23 cellular contexts compared by ENCODE assay signal in genomic region chr4:25229804-25230203, GRCh38.
"Had no signal": no experiment of that assay in that cellular context is flagged by ENCODE, and none has a peak within 500 bp of the region (broad histone marks: within the 10 kb centered on the region; RNA-seq: fewer than 3 reads in every experiment).

No MANE protein-coding gene starts in this region.

- H3K27me3 ChIP-seq: dorsolateral prefrontal cortex, esophagus muscularis mucosa, foreskin keratinocyte, gastroesophageal sphincter, heart left ventricle, hepatocyte had no signal

- FAIRE-seq: colon, endometrium, frontal cortex had no signal

- H3K4me2 ChIP-seq: hepatocyte had no signal

- H2AFZ ChIP-seq: hepatocyte had no signal

- H3K4me3 ChIP-seq: coronary artery, dorsolateral prefrontal cortex, esophagus muscularis mucosa, gastroesophageal sphincter, heart left ventricle, hepatocyte, left ventricle myocardium inferior, lower lobe of right lung, mucosa of descending colon had no signal

- DNase-seq: dermis blood vessel endothelial cell; dorsolateral prefrontal cortex; effector CD4-positive, alpha-beta T cell; effector memory CD4-positive, alpha-beta T cell; endodermal cell; foreskin keratinocyte; heart left ventricle; hypothalamus; immature natural killer cell; islet precursor cell; left cardiac atrium; left ventricle myocardium inferior; lower lobe of right lung; mesenchymal stem cell; mucosa of descending colon; naive B cell had no signal

- H3K79me2 ChIP-seq: hepatocyte had no signal

- ATAC-seq: foreskin keratinocyte, gastroesophageal sphincter, heart left ventricle, left cardiac atrium, lower lobe of right lung, mucosa of descending colon had no signal

- H3K4me1 ChIP-seq: esophagus muscularis mucosa, foreskin keratinocyte, gastroesophageal sphincter, lower lobe of right lung had no signal

- H3K36me3 ChIP-seq: esophagus muscularis mucosa, gastroesophageal sphincter, heart left ventricle, left ventricle myocardium inferior, lower lobe of right lung had no signal

- H3K27ac ChIP-seq: coronary artery, dorsolateral prefrontal cortex, esophagus muscularis mucosa, foreskin keratinocyte, gastroesophageal sphincter, heart left ventricle, hepatocyte, left ventricle myocardium inferior, lower lobe of right lung had no signal
